ENCODE assay signal across 1 cellular context in genomic region chr9:104287255-104287872, GRCh38.
A peak's percentile ranks its signal among the peaks of the same experiment; 100 is the strongest.
TF ChIP-seq lines count a peak whose summit lies in the region.

No MANE protein-coding gene starts in this region.

TF ChIP-seq in HEK293, 187 proteins besides CTCF, POLR2A, EP300 and RAD21 (continued from another document and continues in another):
- TF ChIP-seq ZBTB6 (tag by site-specific recombination; IDR thresholded peaks at IDR 0.05) (no peak), ZNF596 (tag by site-specific recombination; IDR thresholded peaks at IDR 0.05) (no peak), ZNF248 (tag by site-specific recombination; IDR thresholded peaks at IDR 0.05) (no peak), ZSCAN18 (tag by site-specific recombination; IDR thresholded peaks at IDR 0.05) (no peak), MZF1 (tag by site-specific recombination; IDR thresholded peaks at IDR 0.05; ENCODE audit: borderline replicate concordance) (no peak), ZSCAN16 (tag by site-specific recombination; IDR thresholded peaks at IDR 0.05) (no peak), KLF10 (tag by site-specific recombination; IDR thresholded peaks at IDR 0.05) (no peak; the same call in 1 of the 2 replicates), ZNF623 (tag by site-specific recombination; IDR thresholded peaks at IDR 0.05) (no peak), GLI2 (tag by site-specific recombination; IDR thresholded peaks at IDR 0.05; ENCODE audit: borderline replicate concordance, low read depth) (no peak), ZNF140 (tag by site-specific recombination; IDR thresholded peaks at IDR 0.05) (no peak), ZNF404 (tag by site-specific recombination; IDR thresholded peaks at IDR 0.05) (no peak), ZNF692 (tag by site-specific recombination; IDR thresholded peaks at IDR 0.05) (no peak), PRDM4 (tag by site-specific recombination; IDR thresholded peaks at IDR 0.05) (no peak), TSHZ1 (tag by site-specific recombination; IDR thresholded peaks at IDR 0.05; ENCODE audit: borderline replicate concordance) (no peak), HIC1 (tag by site-specific recombination; IDR thresholded peaks at IDR 0.05) (peak; percentile 90), ZNF114 (tag by site-specific recombination; IDR thresholded peaks at IDR 0.05) (no peak), IKZF3 (tag by site-specific recombination; IDR thresholded peaks at IDR 0.05) (no peak), ZNF174 (tag by site-specific recombination; IDR thresholded peaks at IDR 0.05) (no peak), ZNF175 (tag by site-specific recombination; IDR thresholded peaks at IDR 0.05) (no peak), YY1 (tag by site-specific recombination; IDR thresholded peaks at IDR 0.05) (no peak), ZNF19 (tag by site-specific recombination; IDR thresholded peaks at IDR 0.05; ENCODE audit: low read depth) (no peak), ZNF274 (IDR thresholded peaks at IDR 0.05; ENCODE audit: low read length) (no peak), ZNF274 (tag by site-specific recombination; IDR thresholded peaks at IDR 0.05; ENCODE audit: borderline replicate concordance) (no peak), ZNF223 (tag by site-specific recombination; IDR thresholded peaks at IDR 0.05) (no peak), ZBTB17 (tag by site-specific recombination; IDR thresholded peaks at IDR 0.05) (peak; percentile 88), ZNF202 (tag by site-specific recombination; IDR thresholded peaks at IDR 0.05; ENCODE audit: borderline replicate concordance) (no peak), ZNF555 (tag by site-specific recombination; conservative IDR thresholded peaks at IDR 0.05) (no peak), ZNF610 (tag by site-specific recombination; IDR thresholded peaks at IDR 0.05; ENCODE audit: borderline replicate concordance) (no peak), SP2 (tag by site-specific recombination; IDR thresholded peaks at IDR 0.05) (no peak), ZNF639 (tag by site-specific recombination; IDR thresholded peaks at IDR 0.05) (peak; percentile 35; the same call in 1 of the 2 replicates), ZSCAN23 (tag by site-specific recombination; IDR thresholded peaks at IDR 0.05) (0 out of 2 replicates have a peak, but pooled peaks have one; percentile 44), ZBTB26 (tag by site-specific recombination; optimal IDR thresholded peaks at IDR 0.05) (no peak), ZNF146 (tag by site-specific recombination; IDR thresholded peaks at IDR 0.05) (no peak), ZNF112 (tag by site-specific recombination; IDR thresholded peaks at IDR 0.05) (no peak), ZNF37A (tag by site-specific recombination; IDR thresholded peaks at IDR 0.05) (no peak), PRDM1 (tag by site-specific recombination; IDR thresholded peaks at IDR 0.05) (no peak), ZNF10 (tag by site-specific recombination; IDR thresholded peaks at IDR 0.05) (no peak), ZNF302 (tag by site-specific recombination; IDR thresholded peaks at IDR 0.05; ENCODE audit: low read depth) (no peak), HOXA7 (CRISPR knock-in tag; IDR thresholded peaks at IDR 0.05; ENCODE audit: borderline replicate concordance) (no peak), ZFP37 (tag by site-specific recombination; IDR thresholded peaks at IDR 0.05) (no peak), SCRT1 (tag by site-specific recombination; IDR thresholded peaks at IDR 0.05; ENCODE audit: borderline replicate concordance) (no peak), ZSCAN30 (tag by site-specific recombination; IDR thresholded peaks at IDR 0.05) (no peak), ZNF324 (tag by site-specific recombination; IDR thresholded peaks at IDR 0.05) (no peak), ZNF585B (tag by site-specific recombination; IDR thresholded peaks at IDR 0.05) (no peak), ZBTB11 (tag by site-specific recombination; conservative IDR thresholded peaks at IDR 0.05; ENCODE audit: low read depth) (no peak), ZNF624 (tag by site-specific recombination; IDR thresholded peaks at IDR 0.05) (no peak)
